Comparison of ENCODE assay signal across 11 cellular contexts in genomic region chr20:54474866-54475265, GRCh38. TPM values are rescaled to one million over a fixed set of nuclear protein-coding genes. Genes with fewer than 3 reads are reported as not detected.
DNase-seq lines count a peak whose midpoint lies in the region; ATAC-seq and TF ChIP-seq lines count a peak whose summit lies in the region.
"Had no signal": no experiment of that assay in that cellular context is flagged by ENCODE, and none has a peak within 500 bp of the region (broad histone marks: within the 10 kb centered on the region; RNA-seq: fewer than 3 reads in every experiment).

No MANE protein-coding gene starts in this region.

- H3K27me3 Mint-ChIP-seq in CD14-positive monocyte (ENCODE audit: low read depth in 3 of 3), result peaks cover 37 to 61% (median 52%) of the 10 kb centered on the region in 3 donors

- in situ Hi-C loops in gastrocnemius medialis (cut with MboI; ENCODE audit: low sequenced_read_pairs in 4 of 4), result loop anchor here in 2 of 4 donors (25.0 kb wide), 1 partner anchor 162 kb away; no protein-coding TSS in a partner anchor

- H3K4me1 ChIP-seq in ascending aorta, result peaks cover 0 to 3% of the 10 kb centered on the region in 2 donors
- peaks cover 9 to 16% of the 10 kb centered on the region in 2 donors for H3K4me1 ChIP-seq in gastrocnemius medialis

- TF ChIP-seq POLR2A in gastrocnemius medialis (IDR thresholded peaks at IDR 0.05), result no peak

- DNase-seq in CD14-positive monocyte (ENCODE audit: low spot score) (no peak), ascending aorta (ENCODE audit: low spot score in 2 of 2) (no peak), gastrocnemius medialis (no peak), AG08395 (ENCODE audit: low spot score) (no peak)
- DNase-seq: stimulated activated naive B cell treated with anti-CD40 and anti-IgM and Interleukin-4, amounts not matched to agents 10 μg/mL and 1 μg/mL and 100 μg/mL, for 72 hours had no signal

- H3K27me3 ChIP-seq in ascending aorta, result no peaks in the 10 kb centered on the region
- H3K27me3 ChIP-seq in gastrocnemius medialis, result no peaks in the 10 kb centered on the region

- ATAC-seq in gastrocnemius medialis, result peak in 1 of 2 donors; percentile 6
- no peak for ATAC-seq in GM21786 (IDR thresholded peaks at IDR 0.05; ENCODE audit: unreplicated experiment)
- no peak for ATAC-seq in GM21515 (IDR thresholded peaks at IDR 0.05; ENCODE audit: unreplicated experiment)
- ATAC-seq in HG02938 (IDR thresholded peaks at IDR 0.05; ENCODE audit: unreplicated experiment), result no peak
- ATAC-seq: GM12878 had no signal

- H3K36me3 Mint-ChIP-seq in CD14-positive monocyte, result no peaks in the 10 kb centered on the region
- H3K36me3 Mint-ChIP-seq: stimulated activated naive B cell treated with anti-CD40 and anti-IgM and Interleukin-4, amounts not matched to agents 10 μg/mL and 1 μg/mL and 100 μg/mL, for 72 hours had no signal

- no peak overlapping the region for H3K27ac Mint-ChIP-seq in CD14-positive monocyte
- H3K27ac Mint-ChIP-seq: activated T-helper 17 cell treated with anti-CD3 and anti-CD28 coated beads, Interleukin-2, amount 50 U/mL, for 72 hours; stimulated activated naive B cell treated with anti-CD40 and anti-IgM and Interleukin-4, amounts not matched to agents 10 μg/mL and 1 μg/mL and 100 μg/mL, for 72 hours had no signal

- peak overlapping the region; percentile 41 to 77 for H3K4me3 Mint-ChIP-seq in CD14-positive monocyte
- H3K4me3 Mint-ChIP-seq: activated T-helper 17 cell treated with anti-CD3 and anti-CD28 coated beads, Interleukin-2, amount 50 U/mL, for 72 hours; stimulated activated naive B cell treated with anti-CD40 and anti-IgM and Interleukin-4, amounts not matched to agents 10 μg/mL and 1 μg/mL and 100 μg/mL, for 72 hours had no signal

- no peaks in the 10 kb centered on the region for H3K36me3 ChIP-seq in ascending aorta
- no peaks in the 10 kb centered on the region for H3K36me3 ChIP-seq in gastrocnemius medialis

- H3K9me3 ChIP-seq in ascending aorta, result no peaks in the 10 kb centered on the region
- no peaks in the 10 kb centered on the region for H3K9me3 ChIP-seq in gastrocnemius medialis

- H3K27ac ChIP-seq in ascending aorta (peak overlapping the region; percentile 70 to 71), gastrocnemius medialis (peak overlapping the region; percentile 66 to 80 (median 68))

- H3K4me1 Mint-ChIP-seq in CD14-positive monocyte, result peaks cover 6% of the 10 kb centered on the region
- H3K4me1 Mint-ChIP-seq: activated T-helper 17 cell treated with anti-CD3 and anti-CD28 coated beads, Interleukin-2, amount 50 U/mL, for 72 hours had no signal

- H3K9me3 Mint-ChIP-seq in CD14-positive monocyte, result peaks cover 0 to 11% (median 11%) of the 10 kb centered on the region in 7 donors

- peak overlapping the region; percentile 48 to 85 for H3K4me3 ChIP-seq in ascending aorta
- H3K4me3 ChIP-seq in iPS-11a (ENCODE audit: low read depth, low read length), result peak overlapping the region; percentile 13
- peak overlapping the region; percentile 72 to 85 (median 80) for H3K4me3 ChIP-seq in gastrocnemius medialis
- H3K4me3 ChIP-seq: GM12878 had no signal

- intact Hi-C loops in CD14-positive monocyte (cut with micrococcal nuclease), result no loop called here
- intact Hi-C loops in ascending aorta (cut with DNase I), result loop anchor here (5.0 kb wide), 4 partner anchors 77 to 268 kb away; partner anchors contain the start of gene PFDN4
- intact Hi-C loops in gastrocnemius medialis (cut with DNase I; ENCODE audit: low total_unique reads), result loop anchor here (5.0 to 10.0 kb wide), 2 partner anchors 150 to 258 kb away; no protein-coding TSS in a partner anchor

- TF ChIP-seq CTCF in CD14-positive monocyte (IDR thresholded peaks at IDR 0.05), result no peak
- TF ChIP-seq CTCF in ascending aorta (IDR thresholded peaks at IDR 0.05), result no peak
- no peak for TF ChIP-seq CTCF in gastrocnemius medialis (IDR thresholded peaks at IDR 0.05 in 4 of 5, conservative IDR thresholded peaks at IDR 0.05 in 1 of 5)

RNA-seq across cellular contexts. Expression of gene DOK5, which starts 0.5 kb away (rescaled TPM):
- not detected for polyA plus RNA-seq in CD14-positive monocyte
- total RNA-seq in ascending aorta (not detected), gastrocnemius medialis (10 to 100 TPM in 1 of 4 donors, 1 to 10 TPM in 3; 1.2 to 12.7 (median 7.4) TPM)
- total RNA-seq: GM12878 had no signal

Comparison
In these comparisons a context has a peak if more than half of its experiments do, and no peak if none do; other contexts are left out.
1. H3K4me3 ChIP-seq: peak in every context shown above with its lines; median percentile 80 in gastrocnemius medialis; 66 in ascending aorta; 13 in iPS-11a.
2. intact Hi-C loops: an anchor here in ascending aorta (5.0 kb wide) and gastrocnemius medialis (5.0 to 10.0 kb wide); none called in CD14-positive monocyte.